Comparison of ENCODE assay signal across 8 cellular contexts in genomic region chr12:6925543-6926279, GRCh38. TPM values are rescaled to one million over a fixed set of nuclear protein-coding genes. Genes with fewer than 3 reads are reported as not detected.
DNase-seq lines count a peak whose midpoint lies in the region; ATAC-seq and TF ChIP-seq lines count a peak whose summit lies in the region.

No MANE protein-coding gene starts in this region.

- peak overlapping the region; percentile 86 for H3K27ac ChIP-seq in lower lobe of right lung
- peak overlapping the region; percentile 99 for H3K27ac ChIP-seq in tibial artery

- H3K4me3 Mint-ChIP-seq in endothelial cell (ENCODE audit: unreplicated experiment), result peak overlapping the region; percentile 99

- intact Hi-C loops in lower lobe of right lung (cut with DNase I) (no loop called here), tibial artery (cut with DNase I; ENCODE audit: low total_unique reads) (loop anchor here (2.0 kb wide), 2 partner anchors 13 to 39 kb away; no protein-coding TSS in a partner anchor)

- H3K27me3 ChIP-seq in lower lobe of right lung (ENCODE audit: low read depth), result no peaks in the 10 kb centered on the region
- no peaks in the 10 kb centered on the region for H3K27me3 ChIP-seq in tibial artery

- H3K36me3 ChIP-seq in lower lobe of right lung (peaks cover 12% of the 10 kb centered on the region), tibial artery (peaks cover 0 to 30% (median 15%) of the 10 kb centered on the region in 3 donors)

- ATAC-seq in lower lobe of right lung (peak; percentile 85 to 86), HG02885 (IDR thresholded peaks at IDR 0.05; ENCODE audit: poor library complexity, unreplicated experiment) (no peak)

- peak overlapping the region; percentile 97 for H3K27ac Mint-ChIP-seq in endothelial cell (ENCODE audit: unreplicated experiment)

- H3K4me1 Mint-ChIP-seq in endothelial cell (ENCODE audit: unreplicated experiment), result peaks cover 68% of the 10 kb centered on the region

- no peaks in the 10 kb centered on the region for H3K9me3 ChIP-seq in lower lobe of right lung
- no peaks in the 10 kb centered on the region for H3K9me3 ChIP-seq in tibial artery

- DNase-seq in NCI-H345 (lab: John Stamatoyannopoulos, UW) (peak; percentile 32), NCI-H345 treated with DMSO at 0.1 percent for 48 hours (lab: John Stamatoyannopoulos, UW; ENCODE audit: unreplicated experiment) (no peak), RPMI7951 (ENCODE audit: low read depth) (peak; percentile 90), endothelial cell (ENCODE audit: low spot score) (peak; percentile 53), lower lobe of right lung (peak; percentile 70), tibial artery (peak; percentile 86 to 92), activated gamma-delta T cell (lab: John Stamatoyannopoulos, UW) (no peak)

- H3K36me3 Mint-ChIP-seq in endothelial cell (ENCODE audit: low read depth, unreplicated experiment), result peaks cover 22% of the 10 kb centered on the region

- H3K27me3 Mint-ChIP-seq in endothelial cell (ENCODE audit: unreplicated experiment), result peaks cover 28% of the 10 kb centered on the region

- peaks cover 53% of the 10 kb centered on the region for H3K4me1 ChIP-seq in lower lobe of right lung
- H3K4me1 ChIP-seq in tibial artery, result peaks cover 7 to 54% (median 41%) of the 10 kb centered on the region in 4 donors

- no peak for TF ChIP-seq CTCF in endothelial cell (IDR thresholded peaks at IDR 0.05; ENCODE audit: unreplicated experiment)
- no peak for TF ChIP-seq CTCF in lower lobe of right lung (IDR thresholded peaks at IDR 0.05)
- peak in 1 of 2 experiments; percentile 17 for TF ChIP-seq CTCF in tibial artery (IDR thresholded peaks at IDR 0.05)

- H3K4me3 ChIP-seq in lower lobe of right lung (peak overlapping the region; percentile 81), tibial artery (peak overlapping the region; percentile 97 to 99)

- H3K9me3 Mint-ChIP-seq in endothelial cell (ENCODE audit: unreplicated experiment), result no peaks in the 10 kb centered on the region

RNA-seq across cellular contexts. Expression of gene ATN1, which starts 2.0 kb away (rescaled TPM):
- total RNA-seq in RPMI7951 (2014; rRNA removed; shearing (Covaris generic)), result 3.8 and 6.1 TPM in 2 replicates
- 144 TPM for total RNA-seq in endothelial cell (ENCODE audit: unreplicated experiment)
- 123 TPM for total RNA-seq in lower lobe of right lung

RNA-seq across cellular contexts. Expression of gene ENO2, which starts 11.3 kb away (rescaled TPM):
- 28.6 and 29.0 TPM in 2 replicates for total RNA-seq in RPMI7951 (2014; rRNA removed; shearing (Covaris generic))
- total RNA-seq in endothelial cell (ENCODE audit: unreplicated experiment) (5.3 TPM), lower lobe of right lung (41.9 TPM)

RNA-seq across cellular contexts. Expression of gene RNU7-1, which starts 17.9 kb away (rescaled TPM):
- total RNA-seq in RPMI7951 (2014; rRNA removed; shearing (Covaris generic)), result not detected in 2 replicates
- total RNA-seq in endothelial cell (ENCODE audit: unreplicated experiment) (not detected), lower lobe of right lung (not detected)

RNA-seq across cellular contexts. Expression of gene C12orf57, which starts 18.1 kb away (rescaled TPM):
- total RNA-seq in RPMI7951 (2014; rRNA removed; shearing (Covaris generic)), result 245 and 274 TPM in 2 replicates
- total RNA-seq in endothelial cell (ENCODE audit: unreplicated experiment), result 225 TPM
- 181 TPM for total RNA-seq in lower lobe of right lung

RNA-seq across cellular contexts. Expression of gene LRRC23, which starts 21.1 kb away (rescaled TPM):
- total RNA-seq in RPMI7951 (2014; rRNA removed; shearing (Covaris generic)), result 4.9 and 5.4 TPM in 2 replicates
- total RNA-seq in endothelial cell (ENCODE audit: unreplicated experiment) (5.7 TPM), lower lobe of right lung (26.6 TPM)

Comparison
In these comparisons a context has a peak if more than half of its experiments do, and no peak if none do; other contexts are left out.
1. DNase-seq: peak in NCI-H345 (single experiment), RPMI7951 (single experiment), endothelial cell (single experiment), lower lobe of right lung (single experiment) and tibial artery (2 of 2); none in NCI-H345 treated with DMSO at 0.1 percent for 48 hours (single experiment) and activated gamma-delta T cell (single experiment).
2. RNA of gene ATN1, which starts 2.0 kb away (total RNA-seq): 144 TPM in endothelial cell (single experiment) and 123 TPM in lower lobe of right lung (single experiment); 3.8 to 6.1 TPM in RPMI7951; every median in the first group is over 10 times any median in the second.